Comparison of ENCODE assay signal across 36 cellular contexts in the genomic region with DNA sequence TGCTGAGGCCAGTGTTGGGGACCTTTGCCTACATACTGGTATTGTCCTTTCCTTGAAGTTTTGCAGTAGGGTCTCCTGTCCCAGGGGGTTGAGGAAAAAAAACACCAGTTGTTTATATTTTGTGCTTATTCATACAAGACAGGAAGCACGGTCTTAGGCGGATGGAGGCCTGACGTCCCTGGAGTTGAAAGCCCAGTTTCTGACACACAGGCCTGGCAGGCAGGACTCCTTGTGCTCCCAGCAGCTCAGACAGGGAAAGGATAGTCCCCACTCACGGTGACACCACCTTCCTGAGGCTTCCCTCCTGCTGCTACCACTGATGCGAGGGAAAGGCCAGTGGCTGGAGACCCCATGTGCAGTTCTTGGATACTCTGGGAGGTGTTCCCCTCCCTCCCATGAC. TPM values are rescaled to one million over a fixed set of nuclear protein-coding genes. Genes with fewer than 3 reads are reported as not detected.
"Had no signal": no experiment of that assay in that cellular context is flagged by ENCODE, and none has a peak within 500 bp of the region (broad histone marks: within the 10 kb centered on the region; RNA-seq: fewer than 3 reads in every experiment).

No MANE protein-coding gene starts in this region.

- H3K36me3 Mint-ChIP-seq: mesothelial cell of epicardium had no signal

- H3K4me3 Mint-ChIP-seq: central memory CD8-positive, alpha-beta T cell; mesothelial cell of epicardium; naive B cell; stimulated activated effector memory CD8-positive, alpha-beta T cell treated with anti-CD3 and anti-CD28 coated beads, Interleukin-12 subunit alpha, Interleukin-12 subunit beta, amount 100 ng/mL, for 72 hours; T-cell had no signal

- H3K36me3 ChIP-seq: breast epithelium, pancreas, thyroid gland had no signal

- H3K27ac Mint-ChIP-seq: mesothelial cell of epicardium; stimulated activated effector memory CD8-positive, alpha-beta T cell treated with anti-CD3 and anti-CD28 coated beads, Interleukin-12 subunit alpha, Interleukin-12 subunit beta, amount 100 ng/mL, for 72 hours had no signal

- H3K4me3 ChIP-seq: breast epithelium, pancreas, prostate gland, skin epidermis, stomach, thyroid gland, upper lobe of left lung, vagina had no signal

- H3K9me3 Mint-ChIP-seq: central memory CD8-positive, alpha-beta T cell; stimulated activated effector memory CD8-positive, alpha-beta T cell treated with anti-CD3 and anti-CD28 coated beads, Interleukin-12 subunit alpha, Interleukin-12 subunit beta, amount 100 ng/mL, for 72 hours had no signal

- FAIRE-seq: kidney, pancreas, TTC549 had no signal

- H3K4me1 ChIP-seq: breast epithelium, pancreas, prostate gland, stomach, thyroid gland, vagina had no signal

- DNase-seq: activated CD4-positive, alpha-beta T cell treated with anti-CD3 and anti-CD28 coated beads for 48 hours; activated CD4-positive, alpha-beta T cell treated with anti-CD3 and anti-CD28 coated beads, Interleukin-2, amount 50 U/mL, for 48 hours; activated CD8-positive, alpha-beta memory T cell treated with anti-CD3 and anti-CD28 coated beads for 24 hours; activated gamma-delta T cell; amygdala; effector CD8-positive, alpha-beta T cell; erythroblast; foreskin fibroblast; head of caudate nucleus; hippocampal formation; kidney; left colon; mammary epithelial cell; naive B cell; nucleus accumbens; pancreas; retina; stimulated activated CD4-positive, alpha-beta T cell treated with anti-CD3 and anti-CD28 coated beads, Interleukin-12 subunit alpha, Interleukin-12 subunit beta, amount 100 ng/mL, for 4 hours; stimulated activated CD4-positive, alpha-beta T cell treated with anti-CD3 and anti-CD28 coated beads, Interleukin-4, amount 100 ng/mL, for 1 hour; stomach; T-cell; T-helper 9 cell; thyroid gland; upper lobe of left lung had no signal

- H3K27ac ChIP-seq: breast epithelium, pancreas, prostate gland, skin epidermis, stomach, thyroid gland, vagina, VCaP had no signal

- ATAC-seq: activated CD4-positive, CD25-positive, alpha-beta regulatory T cell treated with anti-CD3 and anti-CD28 coated beads, Interleukin-2, amount 50 U/mL, for 24 hours; left colon; pancreas; sciatic nerve; stimulated activated effector memory CD8-positive, alpha-beta T cell treated with anti-CD3 and anti-CD28 coated beads, Interleukin-12 subunit alpha, Interleukin-12 subunit beta, amount 100 ng/mL, for 72 hours; T-cell had no signal

- H3K9me3 ChIP-seq: pancreas, prostate gland, thyroid gland, vagina had no signal

- H3K27me3 ChIP-seq: breast epithelium, pancreas, stomach, thyroid gland, upper lobe of left lung, vagina had no signal

- H3K27me3 Mint-ChIP-seq: central memory CD8-positive, alpha-beta T cell; naive B cell; T-cell had no signal

- H3K4me1 Mint-ChIP-seq: central memory CD8-positive, alpha-beta T cell; mesothelial cell of epicardium; stimulated activated effector memory CD8-positive, alpha-beta T cell treated with anti-CD3 and anti-CD28 coated beads, Interleukin-12 subunit alpha, Interleukin-12 subunit beta, amount 100 ng/mL, for 72 hours; T-cell had no signal

RNA-seq across cellular contexts. Expression of gene SP100, which starts 15.5 kb away (rescaled TPM):
- polyA plus RNA-seq: neural cell had no signal
